ENCODE assay signal across 1 cellular context in the genomic region with DNA sequence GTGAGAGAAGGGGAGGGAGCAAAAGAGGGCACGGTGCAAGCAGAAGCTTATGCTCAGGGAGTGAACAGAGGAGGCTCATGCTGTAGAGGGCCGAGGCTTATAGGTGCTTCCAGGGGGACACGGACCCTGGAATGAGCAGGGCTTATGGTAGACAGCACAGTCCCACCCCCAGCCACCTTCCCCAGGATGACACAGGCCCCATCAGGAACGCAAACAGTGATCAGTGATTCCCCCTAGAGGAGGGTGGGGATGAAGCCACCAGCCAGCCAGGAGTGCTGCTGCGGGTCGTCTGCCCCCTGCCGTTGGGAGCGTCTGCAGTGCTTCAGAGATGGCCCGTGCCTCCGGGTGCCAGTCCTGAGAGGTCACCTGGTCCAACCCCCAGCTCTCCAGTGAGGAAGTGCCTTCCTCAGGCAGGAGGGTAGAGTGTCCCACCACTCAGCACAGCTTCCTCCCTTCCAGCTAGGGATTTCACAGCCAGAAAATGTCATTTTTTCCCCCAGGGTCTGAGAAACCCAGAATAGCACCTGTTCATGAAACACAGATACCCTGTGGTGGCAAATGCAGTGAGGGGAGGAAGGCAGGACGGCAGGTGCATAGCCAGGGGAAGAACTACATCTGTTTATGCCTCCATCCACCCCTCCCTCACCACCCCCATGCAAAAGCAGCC.
TF ChIP-seq lines count a peak whose summit lies in the region.

No MANE protein-coding gene starts in this region.

TF ChIP-seq in HEK293, 187 proteins besides CTCF, POLR2A, EP300 and RAD21 (continued from another document and continues in another):
- TF ChIP-seq, protein P1, sequence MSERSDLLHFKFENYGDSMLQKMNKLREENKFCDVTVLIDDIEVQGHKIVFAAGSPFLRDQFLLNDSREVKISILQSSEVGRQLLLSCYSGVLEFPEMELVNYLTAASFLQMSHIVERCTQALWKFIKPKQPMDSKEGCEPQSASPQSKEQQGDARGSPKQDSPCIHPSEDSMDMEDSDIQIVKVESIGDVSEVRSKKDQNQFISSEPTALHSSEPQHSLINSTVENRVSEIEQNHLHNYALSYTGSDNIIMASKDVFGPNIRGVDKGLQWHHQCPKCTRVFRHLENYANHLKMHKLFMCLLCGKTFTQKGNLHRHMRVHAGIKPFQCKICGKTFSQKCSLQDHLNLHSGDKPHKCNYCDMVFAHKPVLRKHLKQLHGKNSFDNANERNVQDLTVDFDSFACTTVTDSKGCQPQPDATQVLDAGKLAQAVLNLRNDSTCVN (tag by site-specific recombination; optimal IDR thresholded peaks at IDR 0.05) = peak; percentile 14
- TF ChIP-seq ZNF155 (tag by site-specific recombination; IDR thresholded peaks at IDR 0.05) = no peak
- no peak for TF ChIP-seq ZNF664 (tag by site-specific recombination; IDR thresholded peaks at IDR 0.05)
- TF ChIP-seq ZNF121 (tag by site-specific recombination; IDR thresholded peaks at IDR 0.05) = no peak
- TF ChIP-seq, protein P2, sequence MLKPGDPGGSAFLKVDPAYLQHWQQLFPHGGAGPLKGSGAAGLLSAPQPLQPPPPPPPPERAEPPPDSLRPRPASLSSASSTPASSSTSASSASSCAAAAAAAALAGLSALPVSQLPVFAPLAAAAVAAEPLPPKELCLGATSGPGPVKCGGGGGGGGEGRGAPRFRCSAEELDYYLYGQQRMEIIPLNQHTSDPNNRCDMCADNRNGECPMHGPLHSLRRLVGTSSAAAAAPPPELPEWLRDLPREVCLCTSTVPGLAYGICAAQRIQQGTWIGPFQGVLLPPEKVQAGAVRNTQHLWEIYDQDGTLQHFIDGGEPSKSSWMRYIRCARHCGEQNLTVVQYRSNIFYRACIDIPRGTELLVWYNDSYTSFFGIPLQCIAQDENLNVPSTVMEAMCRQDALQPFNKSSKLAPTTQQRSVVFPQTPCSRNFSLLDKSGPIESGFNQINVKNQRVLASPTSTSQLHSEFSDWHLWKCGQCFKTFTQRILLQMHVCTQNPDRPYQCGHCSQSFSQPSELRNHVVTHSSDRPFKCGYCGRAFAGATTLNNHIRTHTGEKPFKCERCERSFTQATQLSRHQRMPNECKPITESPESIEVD (tag by site-specific recombination; IDR thresholded peaks at IDR 0.05) = no peak
- TF ChIP-seq, protein P3, sequence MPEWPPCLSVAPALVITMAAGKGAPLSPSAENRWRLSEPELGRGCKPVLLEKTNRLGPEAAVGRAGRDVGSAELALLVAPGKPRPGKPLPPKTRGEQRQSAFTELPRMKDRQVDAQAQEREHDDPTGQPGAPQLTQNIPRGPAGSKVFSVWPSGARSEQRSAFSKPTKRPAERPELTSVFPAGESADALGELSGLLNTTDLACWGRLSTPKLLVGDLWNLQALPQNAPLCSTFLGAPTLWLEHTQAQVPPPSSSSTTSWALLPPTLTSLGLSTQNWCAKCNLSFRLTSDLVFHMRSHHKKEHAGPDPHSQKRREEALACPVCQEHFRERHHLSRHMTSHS (tag by site-specific recombination; IDR thresholded peaks at IDR 0.05) = no peak
- TF ChIP-seq ZNF423 (tag by site-specific recombination; IDR thresholded peaks at IDR 0.05) = no peak
- no peak for TF ChIP-seq ZNF404 (tag by site-specific recombination; IDR thresholded peaks at IDR 0.05)
- no peak for TF ChIP-seq ZNF473 (tag by site-specific recombination; IDR thresholded peaks at IDR 0.05)
- TF ChIP-seq ZNF621 (tag by site-specific recombination; IDR thresholded peaks at IDR 0.05) = no peak
- peak; percentile 46; the same call in 1 of the 2 replicates for TF ChIP-seq SP7 (tag by site-specific recombination; IDR thresholded peaks at IDR 0.05)
- TF ChIP-seq ZNF311 (tag by site-specific recombination; IDR thresholded peaks at IDR 0.05; ENCODE audit: borderline replicate concordance) = no peak
- TF ChIP-seq HOXD13 (CRISPR knock-in tag; IDR thresholded peaks at IDR 0.05; ENCODE audit: borderline replicate concordance) = no peak
- TF ChIP-seq, protein P4, sequence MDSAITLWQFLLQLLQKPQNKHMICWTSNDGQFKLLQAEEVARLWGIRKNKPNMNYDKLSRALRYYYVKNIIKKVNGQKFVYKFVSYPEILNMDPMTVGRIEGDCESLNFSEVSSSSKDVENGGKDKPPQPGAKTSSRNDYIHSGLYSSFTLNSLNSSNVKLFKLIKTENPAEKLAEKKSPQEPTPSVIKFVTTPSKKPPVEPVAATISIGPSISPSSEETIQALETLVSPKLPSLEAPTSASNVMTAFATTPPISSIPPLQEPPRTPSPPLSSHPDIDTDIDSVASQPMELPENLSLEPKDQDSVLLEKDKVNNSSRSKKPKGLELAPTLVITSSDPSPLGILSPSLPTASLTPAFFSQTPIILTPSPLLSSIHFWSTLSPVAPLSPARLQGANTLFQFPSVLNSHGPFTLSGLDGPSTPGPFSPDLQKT (IDR thresholded peaks at IDR 0.05; ENCODE audit: borderline replicate concordance, low read depth, low read length) = no peak
- no peak for TF ChIP-seq ZNF223 (tag by site-specific recombination; IDR thresholded peaks at IDR 0.05)
- TF ChIP-seq, protein P5, sequence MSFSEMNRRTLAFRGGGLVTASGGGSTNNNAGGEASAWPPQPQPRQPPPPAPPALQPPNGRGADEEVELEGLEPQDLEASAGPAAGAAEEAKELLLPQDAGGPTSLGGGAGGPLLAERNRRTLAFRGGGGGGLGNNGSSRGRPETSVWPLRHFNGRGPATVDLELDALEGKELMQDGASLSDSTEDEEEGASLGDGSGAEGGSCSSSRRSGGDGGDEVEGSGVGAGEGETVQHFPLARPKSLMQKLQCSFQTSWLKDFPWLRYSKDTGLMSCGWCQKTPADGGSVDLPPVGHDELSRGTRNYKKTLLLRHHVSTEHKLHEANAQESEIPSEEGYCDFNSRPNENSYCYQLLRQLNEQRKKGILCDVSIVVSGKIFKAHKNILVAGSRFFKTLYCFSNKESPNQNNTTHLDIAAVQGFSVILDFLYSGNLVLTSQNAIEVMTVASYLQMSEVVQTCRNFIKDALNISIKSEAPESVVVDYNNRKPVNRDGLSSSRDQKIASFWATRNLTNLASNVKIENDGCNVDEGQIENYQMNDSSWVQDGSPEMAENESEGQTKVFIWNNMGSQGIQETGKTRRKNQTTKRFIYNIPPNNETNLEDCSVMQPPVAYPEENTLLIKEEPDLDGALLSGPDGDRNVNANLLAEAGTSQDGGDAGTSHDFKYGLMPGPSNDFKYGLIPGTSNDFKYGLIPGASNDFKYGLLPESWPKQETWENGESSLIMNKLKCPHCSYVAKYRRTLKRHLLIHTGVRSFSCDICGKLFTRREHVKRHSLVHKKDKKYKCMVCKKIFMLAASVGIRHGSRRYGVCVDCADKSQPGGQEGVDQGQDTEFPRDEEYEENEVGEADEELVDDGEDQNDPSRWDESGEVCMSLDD (tag by site-specific recombination; IDR thresholded peaks at IDR 0.05) = no peak
- TF ChIP-seq, protein P6, sequence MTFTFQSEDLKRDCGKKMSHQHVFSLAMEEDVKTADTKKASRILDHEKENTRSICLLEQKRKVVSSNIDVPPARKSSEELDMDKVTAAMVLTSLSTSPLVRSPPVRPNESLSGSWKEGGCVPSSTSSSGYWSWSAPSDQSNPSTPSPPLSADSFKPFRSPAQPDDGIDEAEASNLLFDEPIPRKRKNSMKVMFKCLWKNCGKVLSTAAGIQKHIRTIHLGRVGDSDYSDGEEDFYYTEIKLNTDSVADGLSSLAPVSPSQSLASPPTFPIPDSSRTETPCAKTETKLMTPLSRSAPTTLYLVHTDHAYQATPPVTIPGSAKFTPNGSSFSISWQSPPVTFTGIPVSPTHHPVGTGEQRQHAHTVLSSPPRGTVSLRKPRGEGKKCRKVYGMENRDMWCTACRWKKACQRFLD (tag by site-specific recombination; IDR thresholded peaks at IDR 0.05) = no peak
- TF ChIP-seq OVOL3 (tag by site-specific recombination; IDR thresholded peaks at IDR 0.05) = no peak
- TF ChIP-seq ZNF677 (tag by site-specific recombination; IDR thresholded peaks at IDR 0.05) = no peak
- no peak for TF ChIP-seq ZNF558 (tag by site-specific recombination; IDR thresholded peaks at IDR 0.05)
- TF ChIP-seq HOXC10 (CRISPR knock-in tag; IDR thresholded peaks at IDR 0.05) = no peak
- TF ChIP-seq ZFP41 (tag by site-specific recombination; IDR thresholded peaks at IDR 0.05; ENCODE audit: borderline replicate concordance) = no peak
- TF ChIP-seq, protein P7, sequence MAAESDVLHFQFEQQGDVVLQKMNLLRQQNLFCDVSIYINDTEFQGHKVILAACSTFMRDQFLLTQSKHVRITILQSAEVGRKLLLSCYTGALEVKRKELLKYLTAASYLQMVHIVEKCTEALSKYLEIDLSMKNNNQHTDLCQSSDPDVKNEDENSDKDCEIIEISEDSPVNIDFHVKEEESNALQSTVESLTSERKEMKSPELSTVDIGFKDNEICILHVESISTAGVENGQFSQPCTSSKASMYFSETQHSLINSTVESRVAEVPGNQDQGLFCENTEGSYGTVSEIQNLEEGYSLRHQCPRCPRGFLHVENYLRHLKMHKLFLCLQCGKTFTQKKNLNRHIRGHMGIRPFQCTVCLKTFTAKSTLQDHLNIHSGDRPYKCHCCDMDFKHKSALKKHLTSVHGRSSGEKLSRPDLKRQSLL (tag by site-specific recombination; IDR thresholded peaks at IDR 0.05) = no peak
- no peak for TF ChIP-seq ZNF792 (tag by site-specific recombination; IDR thresholded peaks at IDR 0.05)
- no peak for TF ChIP-seq KLF10 (tag by site-specific recombination; IDR thresholded peaks at IDR 0.05)
- TF ChIP-seq, protein P8, sequence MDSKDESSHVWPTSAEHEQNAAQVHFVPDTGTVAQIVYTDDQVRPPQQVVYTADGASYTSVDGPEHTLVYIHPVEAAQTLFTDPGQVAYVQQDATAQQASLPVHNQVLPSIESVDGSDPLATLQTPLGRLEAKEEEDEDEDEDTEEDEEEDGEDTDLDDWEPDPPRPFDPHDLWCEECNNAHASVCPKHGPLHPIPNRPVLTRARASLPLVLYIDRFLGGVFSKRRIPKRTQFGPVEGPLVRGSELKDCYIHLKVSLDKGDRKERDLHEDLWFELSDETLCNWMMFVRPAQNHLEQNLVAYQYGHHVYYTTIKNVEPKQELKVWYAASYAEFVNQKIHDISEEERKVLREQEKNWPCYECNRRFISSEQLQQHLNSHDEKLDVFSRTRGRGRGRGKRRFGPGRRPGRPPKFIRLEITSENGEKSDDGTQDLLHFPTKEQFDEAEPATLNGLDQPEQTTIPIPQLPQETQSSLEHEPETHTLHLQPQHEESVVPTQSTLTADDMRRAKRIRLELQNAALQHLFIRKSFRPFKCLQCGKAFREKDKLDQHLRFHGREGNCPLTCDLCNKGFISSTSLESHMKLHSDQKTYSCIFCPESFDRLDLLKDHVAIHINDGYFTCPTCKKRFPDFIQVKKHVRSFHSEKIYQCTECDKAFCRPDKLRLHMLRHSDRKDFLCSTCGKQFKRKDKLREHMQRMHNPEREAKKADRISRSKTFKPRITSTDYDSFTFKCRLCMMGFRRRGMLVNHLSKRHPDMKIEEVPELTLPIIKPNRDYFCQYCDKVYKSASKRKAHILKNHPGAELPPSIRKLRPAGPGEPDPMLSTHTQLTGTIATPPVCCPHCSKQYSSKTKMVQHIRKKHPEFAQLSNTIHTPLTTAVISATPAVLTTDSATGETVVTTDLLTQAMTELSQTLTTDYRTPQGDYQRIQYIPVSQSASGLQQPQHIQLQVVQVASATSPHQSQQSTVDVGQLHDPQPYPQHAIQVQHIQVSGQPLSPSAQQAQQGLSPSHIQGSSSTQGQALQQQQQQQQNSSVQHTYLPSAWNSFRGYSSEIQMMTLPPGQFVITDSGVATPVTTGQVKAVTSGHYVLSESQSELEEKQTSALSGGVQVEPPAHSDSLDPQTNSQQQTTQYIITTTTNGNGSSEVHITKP (tag by site-specific recombination; IDR thresholded peaks at IDR 0.05) = 0 out of 2 replicates have a peak, but pooled peaks have one; percentile 14
- no peak for TF ChIP-seq KLF7 (tag by site-specific recombination; IDR thresholded peaks at IDR 0.05; ENCODE audit: borderline replicate concordance)
- peak; percentile 62 for TF ChIP-seq ZBTB17 (tag by site-specific recombination; IDR thresholded peaks at IDR 0.05)
- TF ChIP-seq ZNF211 (tag by site-specific recombination; IDR thresholded peaks at IDR 0.05; ENCODE audit: low read depth) = no peak
- TF ChIP-seq ZFP3 (tag by site-specific recombination; IDR thresholded peaks at IDR 0.05; ENCODE audit: low read depth) = no peak
- TF ChIP-seq ZEB2 (tag by site-specific recombination; IDR thresholded peaks at IDR 0.05) = no peak
- peak; percentile 61 for TF ChIP-seq ZNF366 (tag by site-specific recombination; conservative IDR thresholded peaks at IDR 0.05)
- TF ChIP-seq, protein P9, sequence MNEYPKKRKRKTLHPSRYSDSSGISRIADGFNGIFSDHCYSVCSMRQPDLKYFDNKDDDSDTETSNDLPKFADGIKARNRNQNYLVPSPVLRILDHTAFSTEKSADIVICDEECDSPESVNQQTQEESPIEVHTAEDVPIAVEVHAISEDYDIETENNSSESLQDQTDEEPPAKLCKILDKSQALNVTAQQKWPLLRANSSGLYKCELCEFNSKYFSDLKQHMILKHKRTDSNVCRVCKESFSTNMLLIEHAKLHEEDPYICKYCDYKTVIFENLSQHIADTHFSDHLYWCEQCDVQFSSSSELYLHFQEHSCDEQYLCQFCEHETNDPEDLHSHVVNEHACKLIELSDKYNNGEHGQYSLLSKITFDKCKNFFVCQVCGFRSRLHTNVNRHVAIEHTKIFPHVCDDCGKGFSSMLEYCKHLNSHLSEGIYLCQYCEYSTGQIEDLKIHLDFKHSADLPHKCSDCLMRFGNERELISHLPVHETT (tag by site-specific recombination; IDR thresholded peaks at IDR 0.05) = no peak
- no peak for TF ChIP-seq ZNF791 (tag by site-specific recombination; IDR thresholded peaks at IDR 0.05)
- no peak for TF ChIP-seq ZNF133 (tag by site-specific recombination; IDR thresholded peaks at IDR 0.05)
- TF ChIP-seq ZNF843 (tag by site-specific recombination; IDR thresholded peaks at IDR 0.05) = no peak
- no peak for TF ChIP-seq ZNF169 (tag by site-specific recombination; IDR thresholded peaks at IDR 0.05)
- TF ChIP-seq ZNF529 (tag by site-specific recombination; IDR thresholded peaks at IDR 0.05; ENCODE audit: insufficient replicate concordance) = no peak
- TF ChIP-seq ZNF214 (tag by site-specific recombination; IDR thresholded peaks at IDR 0.05; ENCODE audit: borderline replicate concordance) = no peak
- TF ChIP-seq, protein P10, sequence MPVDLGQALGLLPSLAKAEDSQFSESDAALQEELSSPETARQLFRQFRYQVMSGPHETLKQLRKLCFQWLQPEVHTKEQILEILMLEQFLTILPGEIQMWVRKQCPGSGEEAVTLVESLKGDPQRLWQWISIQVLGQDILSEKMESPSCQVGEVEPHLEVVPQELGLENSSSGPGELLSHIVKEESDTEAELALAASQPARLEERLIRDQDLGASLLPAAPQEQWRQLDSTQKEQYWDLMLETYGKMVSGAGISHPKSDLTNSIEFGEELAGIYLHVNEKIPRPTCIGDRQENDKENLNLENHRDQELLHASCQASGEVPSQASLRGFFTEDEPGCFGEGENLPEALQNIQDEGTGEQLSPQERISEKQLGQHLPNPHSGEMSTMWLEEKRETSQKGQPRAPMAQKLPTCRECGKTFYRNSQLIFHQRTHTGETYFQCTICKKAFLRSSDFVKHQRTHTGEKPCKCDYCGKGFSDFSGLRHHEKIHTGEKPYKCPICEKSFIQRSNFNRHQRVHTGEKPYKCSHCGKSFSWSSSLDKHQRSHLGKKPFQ (tag by site-specific recombination; IDR thresholded peaks at IDR 0.05) = no peak
- peak; percentile 57; the same call in 1 of the 2 replicates for TF ChIP-seq ZBTB20 (tag by site-specific recombination; IDR thresholded peaks at IDR 0.05)
- TF ChIP-seq, protein P11, sequence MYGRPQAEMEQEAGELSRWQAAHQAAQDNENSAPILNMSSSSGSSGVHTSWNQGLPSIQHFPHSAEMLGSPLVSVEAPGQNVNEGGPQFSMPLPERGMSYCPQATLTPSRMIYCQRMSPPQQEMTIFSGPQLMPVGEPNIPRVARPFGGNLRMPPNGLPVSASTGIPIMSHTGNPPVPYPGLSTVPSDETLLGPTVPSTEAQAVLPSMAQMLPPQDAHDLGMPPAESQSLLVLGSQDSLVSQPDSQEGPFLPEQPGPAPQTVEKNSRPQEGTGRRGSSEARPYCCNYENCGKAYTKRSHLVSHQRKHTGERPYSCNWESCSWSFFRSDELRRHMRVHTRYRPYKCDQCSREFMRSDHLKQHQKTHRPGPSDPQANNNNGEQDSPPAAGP (tag by site-specific recombination; IDR thresholded peaks at IDR 0.05) = peak; percentile 21; the same call in 1 of the 2 replicates
- no peak for TF ChIP-seq KLF16 (tag by site-specific recombination; IDR thresholded peaks at IDR 0.05)
